ENCODE assay signal across 10 cellular contexts in genomic region chr7:47783456-47784240, GRCh38.
A peak's percentile ranks its signal among the peaks of the same experiment; 100 is the strongest.
DNase-seq lines count a peak whose midpoint lies in the region; ATAC-seq, FAIRE-seq and TF ChIP-seq lines count a peak whose summit lies in the region.
"Had no signal": no experiment of that assay in that cellular context is flagged by ENCODE, and none has a peak within 500 bp of the region (broad histone marks: within the 10 kb centered on the region; RNA-seq: fewer than 3 reads in every experiment).

No MANE protein-coding gene starts in this region.

- H3K4me1 Mint-ChIP-seq in stimulated activated memory B cell treated with anti-CD40 and anti-IgM and Interleukin-4, amounts not matched to agents 10 μg/mL and 1 μg/mL and 100 μg/mL, for 72 hours, result no peaks in the 10 kb centered on the region
- H3K4me1 Mint-ChIP-seq: stimulated activated naive CD8-positive, alpha-beta T cell treated with anti-CD3 and anti-CD28 coated beads, Interleukin-15, amount 100 ng/mL, for 72 hours had no signal

- H3K27me3 ChIP-seq in SJSA1 (replicated peaks) (no peaks in the 10 kb centered on the region), pancreas (no peaks in the 10 kb centered on the region)

- no peaks in the 10 kb centered on the region for H3K36me3 ChIP-seq in SJSA1
- H3K36me3 ChIP-seq in pancreas, result no peaks in the 10 kb centered on the region

- no peak overlapping the region for H3K4me3 ChIP-seq in SJSA1
- H3K4me3 ChIP-seq in fibroblast of the aortic adventitia (ENCODE audit: low read depth, low read length), result no peak overlapping the region
- H3K4me3 ChIP-seq in pancreas, result no peak overlapping the region

- H3K27me3 Mint-ChIP-seq in stimulated activated memory B cell treated with anti-CD40 and anti-IgM and Interleukin-4, amounts not matched to agents 10 μg/mL and 1 μg/mL and 100 μg/mL, for 72 hours, result no peaks in the 10 kb centered on the region

- H3K27ac Mint-ChIP-seq in stimulated activated memory B cell treated with anti-CD40 and anti-IgM and Interleukin-4, amounts not matched to agents 10 μg/mL and 1 μg/mL and 100 μg/mL, for 72 hours, result no peak overlapping the region
- H3K27ac Mint-ChIP-seq: stimulated activated naive CD8-positive, alpha-beta T cell treated with anti-CD3 and anti-CD28 coated beads, Interleukin-15, amount 100 ng/mL, for 72 hours had no signal

- TF ChIP-seq POLR2A in GM18505 (IDR thresholded peaks at IDR 0.05; ENCODE audit: borderline replicate concordance, extremely low read depth, insufficient read depth, insufficient read length), result no peak

- TF ChIP-seq CTCF in fibroblast of the aortic adventitia (IDR thresholded peaks at IDR 0.05; ENCODE audit: insufficient read depth, low read length), result no peak
- no peak for TF ChIP-seq CTCF in pancreas (IDR thresholded peaks at IDR 0.05)

- peak; percentile 88 for FAIRE-seq in pancreas (lab: Jason Lieb, UNC)
- FAIRE-seq: H1 had no signal

- peak; percentile 68 for DNase-seq in COLO829 (ENCODE audit: low spot score)
- DNase-seq in SJSA1 (ENCODE audit: low read depth in 1 of 2, low spot score in 2 of 2), result peak; percentile 86 to 95
- DNase-seq in fibroblast of the aortic adventitia (ENCODE audit: low read depth), result peak; percentile 99
- peak in 1 of 6 donors; percentile 36 for DNase-seq in pancreas
- DNase-seq in activated gamma-delta T cell treated with Interleukin-2 at 50 U/mL for 16 hours, result no peak
- DNase-seq: stimulated activated naive CD8-positive, alpha-beta T cell treated with anti-CD3 and anti-CD28 coated beads, Interleukin-15, amount 100 ng/mL, for 72 hours had no signal

- no peaks in the 10 kb centered on the region for H3K9me3 ChIP-seq in SJSA1 (replicated peaks)
- no peaks in the 10 kb centered on the region for H3K9me3 ChIP-seq in pancreas

- H3K27ac ChIP-seq in SJSA1 (peak overlapping the region; percentile 96), pancreas (peak overlapping the region in 2 of 4 donors; percentile 9 to 23)

- intact Hi-C loops in pancreas (cut with DNase I), result no loop called here

- 50 to 58% methylated on average over 5 of the region's 5 CpGs for WGBS in pancreas, 2 donors

- no peaks in the 10 kb centered on the region for H3K36me3 Mint-ChIP-seq in stimulated activated memory B cell treated with anti-CD40 and anti-IgM and Interleukin-4, amounts not matched to agents 10 μg/mL and 1 μg/mL and 100 μg/mL, for 72 hours

- peak; percentile 7 to 70 (median 64) for ATAC-seq in pancreas
- ATAC-seq in stimulated activated memory B cell treated with anti-CD40 and anti-IgM and Interleukin-4, amounts not matched to agents 10 μg/mL and 1 μg/mL and 100 μg/mL, for 72 hours, result no peak
- no peak for ATAC-seq in GM18505 (IDR thresholded peaks at IDR 0.05; ENCODE audit: unreplicated experiment)
- ATAC-seq in HG03442 (IDR thresholded peaks at IDR 0.05; ENCODE audit: unreplicated experiment), result no peak
- ATAC-seq: stimulated activated naive CD8-positive, alpha-beta T cell treated with anti-CD3 and anti-CD28 coated beads, Interleukin-15, amount 100 ng/mL, for 72 hours had no signal

- H3K4me1 ChIP-seq in SJSA1 (replicated peaks) (peaks cover 61% of the 10 kb centered on the region), pancreas (peaks cover 0 to 11% (median 4%) of the 10 kb centered on the region in 3 donors)

- H3K9me3 Mint-ChIP-seq in stimulated activated memory B cell treated with anti-CD40 and anti-IgM and Interleukin-4, amounts not matched to agents 10 μg/mL and 1 μg/mL and 100 μg/mL, for 72 hours, result peaks cover 4% of the 10 kb centered on the region
- H3K9me3 Mint-ChIP-seq: stimulated activated naive CD8-positive, alpha-beta T cell treated with anti-CD3 and anti-CD28 coated beads, Interleukin-15, amount 100 ng/mL, for 72 hours had no signal

- no peak overlapping the region for H3K4me3 Mint-ChIP-seq in stimulated activated memory B cell treated with anti-CD40 and anti-IgM and Interleukin-4, amounts not matched to agents 10 μg/mL and 1 μg/mL and 100 μg/mL, for 72 hours
- H3K4me3 Mint-ChIP-seq: stimulated activated naive CD8-positive, alpha-beta T cell treated with anti-CD3 and anti-CD28 coated beads, Interleukin-15, amount 100 ng/mL, for 72 hours had no signal

Comparison
In these comparisons a context has a peak if more than half of its experiments do, and no peak if none do; other contexts are left out.
1. ATAC-seq: peak in pancreas (4 of 4); none in stimulated activated memory B cell treated with anti-CD40 and anti-IgM and Interleukin-4, amounts not matched to agents 10 μg/mL and 1 μg/mL and 100 μg/mL, for 72 hours (single experiment), GM18505 (single experiment) and HG03442 (single experiment).